In the genomic region with DNA sequence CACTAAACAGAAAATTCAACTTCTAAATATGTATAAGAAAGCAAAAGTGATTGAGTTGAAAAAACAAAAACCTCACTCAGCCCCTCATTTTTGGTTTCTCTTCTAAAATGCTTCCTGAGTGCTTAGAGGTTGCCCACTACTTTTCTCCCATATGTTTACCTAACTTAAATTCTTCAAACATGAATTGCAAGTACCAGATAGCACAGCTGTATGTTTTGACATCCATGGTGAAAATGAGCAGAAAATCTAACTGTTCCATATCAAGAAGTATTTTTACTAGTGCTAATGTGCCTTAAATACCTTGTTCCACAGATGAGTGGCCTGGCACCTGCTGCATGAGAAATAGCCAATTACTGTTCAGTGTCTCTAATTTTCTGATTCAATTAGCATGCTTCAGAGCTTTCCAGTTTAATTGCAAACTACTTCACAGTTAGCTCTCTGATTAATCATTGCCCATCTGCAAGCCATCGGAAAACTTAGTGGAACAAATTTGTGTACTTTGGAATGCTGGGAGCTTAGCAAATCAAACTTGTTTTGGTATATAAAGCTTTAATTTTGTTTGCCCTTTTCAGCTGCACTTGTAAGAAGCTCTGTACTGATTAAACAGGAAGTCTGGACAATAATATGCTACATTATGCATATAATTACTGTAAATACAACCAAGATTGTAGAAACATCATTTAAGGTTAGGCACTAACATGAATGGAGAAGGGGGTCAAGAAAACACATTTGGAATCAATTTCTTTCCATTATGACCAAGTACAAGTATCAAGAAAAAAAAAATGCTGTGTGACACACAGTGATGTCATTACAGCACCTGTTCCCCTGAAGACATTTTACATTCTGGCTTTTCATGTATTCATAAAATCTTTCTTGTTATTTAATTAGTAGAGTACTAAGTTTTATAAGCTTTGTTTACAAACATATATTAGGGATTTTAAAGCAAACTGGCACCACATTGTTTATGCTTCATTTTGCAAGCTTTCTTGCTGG, we compare ENCODE assay signal across 10 cellular contexts.
A peak's percentile ranks its signal among the peaks of the same experiment; 100 is the strongest.
DNase-seq lines count a peak whose midpoint lies in the region; ATAC-seq, FAIRE-seq and TF ChIP-seq lines count a peak whose summit lies in the region.
"Had no signal": no experiment of that assay in that cellular context is flagged by ENCODE, and none has a peak within 500 bp of the region (broad histone marks: within the 10 kb centered on the region; RNA-seq: fewer than 3 reads in every experiment).

No MANE protein-coding gene starts in this region.

- H3K36me3 ChIP-seq in pancreas = no peaks in the 10 kb centered on the region
- H3K36me3 ChIP-seq in sigmoid colon = no peaks in the 10 kb centered on the region

- intact Hi-C loops in pancreas (cut with DNase I) (no loop called here), sigmoid colon (cut with DNase I) (no loop called here)

- TF ChIP-seq CTCF in pancreas (IDR thresholded peaks at IDR 0.05) = no peak
- no peak for TF ChIP-seq CTCF in sigmoid colon (IDR thresholded peaks at IDR 0.05)

- no peak for TF ChIP-seq POLR2A in sigmoid colon (IDR thresholded peaks at IDR 0.05)

- DNase-seq in NCI-H1092 treated with DMSO at 0.1 percent for 48 hours (lab: John Stamatoyannopoulos, UW) (peak; percentile 67), NCI-H1092 (lab: John Stamatoyannopoulos, UW) (no peak), NCI-H146 treated with DMSO at 0.1 percent for 48 hours (lab: John Stamatoyannopoulos, UW; ENCODE audit: unreplicated experiment) (peak; percentile 73), pancreas (no peak), SKM-1 (lab: John Stamatoyannopoulos, UW; ENCODE audit: unreplicated experiment) (no peak), sigmoid colon (no peak), AG08396 (ENCODE audit: low spot score) (no peak)
- DNase-seq: central memory CD4-positive, alpha-beta T cell had no signal

- H3K27ac ChIP-seq in pancreas = no peak overlapping the region
- no peak overlapping the region for H3K27ac ChIP-seq in sigmoid colon
- H3K27ac ChIP-seq: A549 had no signal

- no peaks in the 10 kb centered on the region for H3K9me3 ChIP-seq in pancreas
- H3K9me3 ChIP-seq in sigmoid colon = no peaks in the 10 kb centered on the region
- H3K9me3 ChIP-seq: A549 had no signal

- peak; percentile 43 for ATAC-seq in HG02943 (IDR thresholded peaks at IDR 0.05; ENCODE audit: low read depth, unreplicated experiment)
- peak; percentile 10 to 52 (median 21) for ATAC-seq in pancreas
- ATAC-seq: A549 had no signal

- no peak for TF ChIP-seq EP300 in sigmoid colon (IDR thresholded peaks at IDR 0.05)

- no peak for FAIRE-seq in pancreas (lab: Jason Lieb, UNC)
- FAIRE-seq: A549 had no signal

- H3K4me1 ChIP-seq in pancreas (peaks cover 16 to 43% (median 40%) of the 10 kb centered on the region in 3 donors), sigmoid colon (peaks cover 0 to 21% (median 10%) of the 10 kb centered on the region in 4 donors)
- H3K4me1 ChIP-seq: A549 had no signal

- H3K27me3 ChIP-seq in pancreas = no peaks in the 10 kb centered on the region
- no peaks in the 10 kb centered on the region for H3K27me3 ChIP-seq in sigmoid colon

- WGBS in pancreas, 2 donors = 20 to 22% methylated on average over 1 of the region's 1 CpG
- 9 to 68% methylated on average over 1 of the region's 1 CpG for WGBS in sigmoid colon, 2 donors

- H3K4me3 ChIP-seq in pancreas (no peak overlapping the region), sigmoid colon (no peak overlapping the region)
- H3K4me3 ChIP-seq: A549 had no signal

Comparison
In these comparisons a context has a peak if more than half of its experiments do, and no peak if none do; other contexts are left out.
1. DNase-seq: peak in NCI-H1092 treated with DMSO at 0.1 percent for 48 hours (single experiment) and NCI-H146 treated with DMSO at 0.1 percent for 48 hours (single experiment); none in NCI-H1092 (single experiment), pancreas (0 of 6), SKM-1 (single experiment), sigmoid colon (single experiment) and AG08396 (single experiment).